In the genomic region with DNA sequence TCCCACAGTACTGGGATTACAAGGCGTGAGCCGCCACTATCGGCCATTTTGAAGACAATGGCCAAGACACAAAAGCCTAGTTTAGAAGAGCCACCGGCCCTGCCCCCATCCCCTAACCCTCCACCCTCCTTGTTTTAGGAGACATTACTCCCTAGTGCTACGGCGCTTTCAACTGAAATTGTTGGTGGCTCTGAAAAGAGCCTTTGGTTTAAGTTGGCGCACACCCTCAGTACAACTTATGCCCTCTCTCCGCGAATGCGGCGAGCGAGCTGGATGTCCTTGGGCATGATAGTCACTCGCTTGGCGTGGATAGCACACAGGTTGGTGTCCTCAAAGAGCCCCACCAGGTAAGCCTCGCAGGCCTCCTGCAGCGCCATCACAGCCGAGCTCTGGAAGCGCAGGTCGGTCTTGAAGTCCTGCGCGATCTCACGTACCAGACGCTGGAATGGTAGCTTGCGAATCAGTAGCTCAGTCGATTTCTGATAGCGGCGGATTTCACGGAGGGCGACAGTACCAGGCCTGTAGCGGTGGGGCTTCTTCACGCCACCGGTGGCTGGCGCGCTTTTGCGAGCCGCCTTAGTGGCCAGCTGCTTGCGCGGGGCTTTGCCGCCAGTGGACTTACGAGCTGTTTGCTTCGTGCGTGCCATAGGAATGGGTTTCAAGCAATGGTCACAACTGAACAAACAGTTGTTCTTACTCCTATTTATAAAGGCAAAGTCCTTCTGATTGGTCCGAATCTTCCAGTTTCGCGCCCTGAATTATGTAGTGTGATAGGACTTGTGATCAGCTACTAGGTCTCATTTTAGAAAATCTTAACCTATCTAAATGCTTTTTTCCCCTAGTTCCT, we compare ENCODE assay signal across 8 cellular contexts.
DNase-seq lines count a peak whose midpoint lies in the region; ATAC-seq and TF ChIP-seq lines count a peak whose summit lies in the region.

No MANE protein-coding gene starts in this region.

- peak overlapping the region; percentile 89 for H3K27ac ChIP-seq in CD4-positive, CD25-positive, alpha-beta regulatory T cell (ENCODE audit: insufficient read depth, low read length, poor library complexity, severe bottlenecking)
- H3K27ac ChIP-seq in Peyer's patch (peak overlapping the region; percentile 80 to 92 (median 89)), urinary bladder (ENCODE audit: low read depth) (no peak overlapping the region)

- peaks cover 0 to 2% (median 0%) of the 10 kb centered on the region in 7 donors for H3K9me3 Mint-ChIP-seq in CD4-positive, CD25-positive, alpha-beta regulatory T cell
- no peaks in the 10 kb centered on the region for H3K9me3 Mint-ChIP-seq in activated T-helper 1 cell treated with anti-CD3 and anti-CD28 coated beads, Interleukin-12 subunit alpha, Interleukin-12 subunit beta, Interleukin-2, Interleukin-4 antibody, amounts not matched to agents 30 ng/mL and 10 ng/mL and 1 ng/mL, durations not matched to agents 14 hours and 24 hours and 36 hours

- peak; percentile 77 to 78 for ATAC-seq in CD4-positive, CD25-positive, alpha-beta regulatory T cell (ENCODE audit: low read depth in 2 of 2)
- peak; percentile 52 for ATAC-seq in GM19463 (IDR thresholded peaks at IDR 0.05; ENCODE audit: unreplicated experiment)

- H3K27ac Mint-ChIP-seq in CD4-positive, CD25-positive, alpha-beta regulatory T cell, result peak overlapping the region; percentile 88 to 97 (median 92)
- H3K27ac Mint-ChIP-seq in activated T-helper 1 cell treated with anti-CD3 and anti-CD28 coated beads, Interleukin-12 subunit alpha, Interleukin-12 subunit beta, Interleukin-2, Interleukin-4 antibody, amounts not matched to agents 30 ng/mL and 10 ng/mL and 1 ng/mL, durations not matched to agents 14 hours and 24 hours and 36 hours, result peak overlapping the region; percentile 99

- H3K27me3 ChIP-seq in CD4-positive, CD25-positive, alpha-beta regulatory T cell (ENCODE audit: control insufficient read depth, insufficient read depth, low read length), result no peaks in the 10 kb centered on the region
- H3K27me3 ChIP-seq in Peyer's patch (no peaks in the 10 kb centered on the region), neuron (ENCODE audit: insufficient read depth, low read length) (no peaks in the 10 kb centered on the region)

- H3K4me3 ChIP-seq in CD4-positive, CD25-positive, alpha-beta regulatory T cell (ENCODE audit: low read depth, low read length), result peak overlapping the region; percentile 100
- H3K4me3 ChIP-seq in Peyer's patch, result peak overlapping the region; percentile 42 to 68 (median 54)
- peak overlapping the region; percentile 63 for H3K4me3 ChIP-seq in neuron (ENCODE audit: low read length)
- peak overlapping the region; percentile 6 for H3K4me3 ChIP-seq in urinary bladder (ENCODE audit: low read depth, low read length)

- H3K27me3 Mint-ChIP-seq in CD4-positive, CD25-positive, alpha-beta regulatory T cell, result no peaks in the 10 kb centered on the region
- peaks cover 2% of the 10 kb centered on the region for H3K27me3 Mint-ChIP-seq in activated T-helper 1 cell treated with anti-CD3 and anti-CD28 coated beads, Interleukin-12 subunit alpha, Interleukin-12 subunit beta, Interleukin-2, Interleukin-4 antibody, amounts not matched to agents 30 ng/mL and 10 ng/mL and 1 ng/mL, durations not matched to agents 14 hours and 24 hours and 36 hours (ENCODE audit: insufficient read depth)

- no peaks in the 10 kb centered on the region for H3K36me3 Mint-ChIP-seq in CD4-positive, CD25-positive, alpha-beta regulatory T cell
- no peaks in the 10 kb centered on the region for H3K36me3 Mint-ChIP-seq in activated T-helper 1 cell treated with anti-CD3 and anti-CD28 coated beads, Interleukin-12 subunit alpha, Interleukin-12 subunit beta, Interleukin-2, Interleukin-4 antibody, amounts not matched to agents 30 ng/mL and 10 ng/mL and 1 ng/mL, durations not matched to agents 14 hours and 24 hours and 36 hours (ENCODE audit: low read depth)

- peak; percentile 64 to 94 (median 84) for DNase-seq in CD4-positive, CD25-positive, alpha-beta regulatory T cell
- DNase-seq in HUDEP-2 (lab: John Stamatoyannopoulos, UW; ENCODE audit: unreplicated experiment in 76 of 76) (peak in 67 of 76 experiments; percentile 64 to 96 (median 91)), Peyer's patch (peak; percentile 82 to 94 (median 89)), fibroblast of the conjunctiva (ENCODE audit: low read depth) (peak; percentile 84)
- DNase-seq in activated T-helper 1 cell treated with anti-CD3 and anti-CD28 coated beads, Interleukin-12 subunit alpha, Interleukin-12 subunit beta, Interleukin-2, Interleukin-4 antibody, amounts not matched to agents 30 ng/mL and 10 ng/mL and 1 ng/mL, durations not matched to agents 14 hours and 24 hours and 36 hours (ENCODE audit: low spot score), result peak; percentile 68

- H3K36me3 ChIP-seq in CD4-positive, CD25-positive, alpha-beta regulatory T cell (ENCODE audit: control insufficient read depth, insufficient read depth, low read length), result no peaks in the 10 kb centered on the region
- H3K36me3 ChIP-seq in Peyer's patch (no peaks in the 10 kb centered on the region), neuron (ENCODE audit: insufficient read depth, low read length) (no peaks in the 10 kb centered on the region), urinary bladder (ENCODE audit: insufficient read depth) (no peaks in the 10 kb centered on the region)

- peaks cover 27% of the 10 kb centered on the region for H3K4me1 ChIP-seq in CD4-positive, CD25-positive, alpha-beta regulatory T cell (ENCODE audit: control insufficient read depth, insufficient read depth, low read length, poor library complexity, severe bottlenecking)
- H3K4me1 ChIP-seq in Peyer's patch (peaks cover 0 to 3% (median 0%) of the 10 kb centered on the region in 4 donors), neuron (ENCODE audit: insufficient read depth, low read length) (peaks cover 9% of the 10 kb centered on the region), urinary bladder (ENCODE audit: insufficient read depth) (no peaks in the 10 kb centered on the region)

- WGBS in urinary bladder, result under 1% methylated on average over 45 of the region's 45 CpGs

- peaks cover 22 to 47% (median 33%) of the 10 kb centered on the region in 4 donors for H3K4me1 Mint-ChIP-seq in CD4-positive, CD25-positive, alpha-beta regulatory T cell
- peaks cover 56% of the 10 kb centered on the region for H3K4me1 Mint-ChIP-seq in activated T-helper 1 cell treated with anti-CD3 and anti-CD28 coated beads, Interleukin-12 subunit alpha, Interleukin-12 subunit beta, Interleukin-2, Interleukin-4 antibody, amounts not matched to agents 30 ng/mL and 10 ng/mL and 1 ng/mL, durations not matched to agents 14 hours and 24 hours and 36 hours (ENCODE audit: low read depth)

- peak overlapping the region; percentile 94 to 99 (median 98) for H3K4me3 Mint-ChIP-seq in CD4-positive, CD25-positive, alpha-beta regulatory T cell
- H3K4me3 Mint-ChIP-seq in activated T-helper 1 cell treated with anti-CD3 and anti-CD28 coated beads, Interleukin-12 subunit alpha, Interleukin-12 subunit beta, Interleukin-2, Interleukin-4 antibody, amounts not matched to agents 30 ng/mL and 10 ng/mL and 1 ng/mL, durations not matched to agents 14 hours and 24 hours and 36 hours, result peak overlapping the region; percentile 90

- intact Hi-C loops in activated T-helper 1 cell treated with anti-CD3 and anti-CD28 coated beads, Interleukin-12 subunit alpha, Interleukin-12 subunit beta, Interleukin-2, Interleukin-4 antibody, amounts not matched to agents 30 ng/mL and 10 ng/mL and 1 ng/mL, durations not matched to agents 14 hours and 24 hours and 36 hours (cut with micrococcal nuclease), result loop anchor here (1.0 to 2.0 kb wide), 6 partner anchors 10 to 217 kb away; a partner anchor contains a TSS

- H3K9me3 ChIP-seq in CD4-positive, CD25-positive, alpha-beta regulatory T cell (ENCODE audit: control insufficient read depth in 2 of 2, low read length in 2 of 2), result no peaks in the 10 kb centered on the region
- no peaks in the 10 kb centered on the region for H3K9me3 ChIP-seq in Peyer's patch
- H3K9me3 ChIP-seq in neuron (ENCODE audit: low read length), result peaks cover 2% of the 10 kb centered on the region

- TF ChIP-seq POLR2A in Peyer's patch (IDR thresholded peaks at IDR 0.05), result peak; percentile 75 to 94

- TF ChIP-seq CTCF in Peyer's patch (IDR thresholded peaks at IDR 0.05), result peak in 5 of 6 experiments; percentile 10 to 75 (median 62)

- H2AFZ ChIP-seq in neuron (ENCODE audit: low read depth, low read length), result peak overlapping the region; percentile 68

Comparison
In these comparisons a context has a peak if more than half of its experiments do, and no peak if none do; other contexts are left out.
1. H3K4me3 ChIP-seq: peak in every context shown above with its lines; median percentile 100 in CD4-positive, CD25-positive, alpha-beta regulatory T cell; 63 in neuron; 54 in Peyer's patch; 6 in urinary bladder.